In the genomic region with DNA sequence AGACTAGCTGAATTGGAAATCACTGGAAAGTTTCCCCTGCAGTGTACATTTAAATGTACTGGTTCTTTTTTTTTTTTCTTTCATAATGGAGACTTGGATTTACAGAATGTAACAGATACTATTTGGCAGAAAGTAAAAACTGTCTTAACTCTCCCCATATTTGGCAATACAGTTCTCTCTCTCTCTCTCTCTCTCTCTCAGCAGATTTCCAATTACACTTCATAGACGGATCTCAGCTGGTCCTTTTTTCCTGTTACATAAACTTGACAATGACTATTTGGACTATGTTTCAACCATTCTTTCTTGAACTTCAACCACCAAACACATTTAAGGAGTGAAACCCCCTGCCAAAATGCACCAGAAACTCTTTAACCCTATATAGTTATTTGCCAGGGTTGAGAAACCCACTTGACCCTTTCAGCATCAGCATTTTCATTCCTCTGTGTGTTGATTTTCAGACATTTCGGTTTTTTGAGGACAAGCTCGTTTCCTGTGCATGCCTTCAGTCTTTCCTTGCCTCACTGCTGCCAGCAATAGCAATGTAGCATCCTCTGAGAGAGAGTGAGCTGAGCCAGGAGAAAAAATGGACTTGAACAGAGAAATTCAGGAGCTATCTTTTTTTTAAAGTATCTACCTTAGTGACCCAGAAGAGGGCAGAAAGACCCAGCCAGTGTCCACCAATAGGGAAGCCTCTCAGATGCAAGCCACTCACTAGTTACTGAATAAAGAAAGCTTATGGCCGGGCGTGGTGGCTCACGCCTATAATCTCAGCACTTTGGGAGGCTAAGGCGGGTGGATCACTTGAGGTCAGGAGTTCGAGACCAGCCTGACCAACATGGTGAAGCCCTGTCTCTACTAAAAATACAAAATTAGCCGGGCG, we compare ENCODE assay signal across 16 cellular contexts. TPM values are rescaled to one million over a fixed set of nuclear protein-coding genes. Genes with fewer than 3 reads are reported as not detected.
DNase-seq lines count a peak whose midpoint lies in the region; ATAC-seq and TF ChIP-seq lines count a peak whose summit lies in the region.
"Had no signal": no experiment of that assay in that cellular context is flagged by ENCODE, and none has a peak within 500 bp of the region (broad histone marks: within the 10 kb centered on the region; RNA-seq: fewer than 3 reads in every experiment).

No MANE protein-coding gene starts in this region.

- H3K27ac ChIP-seq in esophagus muscularis mucosa (replicated peaks in 1 of 4) (peak overlapping the region; percentile 30 to 70 (median 66)), left lung (no peak overlapping the region)
- H3K27ac ChIP-seq: parathyroid adenoma had no signal

- TF ChIP-seq EP300 in esophagus muscularis mucosa (IDR thresholded peaks at IDR 0.05) = no peak

- TF ChIP-seq CTCF in AG10803 (conservative IDR thresholded peaks at IDR 0.05; ENCODE audit: low read length) (no peak), NB4 (IDR thresholded peaks at IDR 0.05; ENCODE audit: low read depth, low read length) (no peak), esophagus muscularis mucosa (IDR thresholded peaks at IDR 0.05) (no peak), left lung (IDR thresholded peaks at IDR 0.05) (no peak)

- H3K36me3 ChIP-seq in esophagus muscularis mucosa (no peaks in the 10 kb centered on the region), left lung (no peaks in the 10 kb centered on the region)

- DNase-seq in AG10803 (ENCODE audit: low read depth) (peak; percentile 20), NB4 (ENCODE audit: low read depth) (peak; percentile 21), esophagus muscularis mucosa (ENCODE audit: extremely low spot score) (peak; percentile 89), left lung (no peak)
- DNase-seq in activated CD4-positive, alpha-beta T cell treated with anti-CD3 and anti-CD28 coated beads for 48 hours = no peak
- DNase-seq: activated CD4-positive, alpha-beta memory T cell treated with anti-CD3 and anti-CD28 coated beads, Interleukin-2, amount 10 ng/mL, durations not matched to agents 7 days and 5 days; amniotic stem cell; DMS79 treated with DMSO at 0.1 percent for 48 hours; NCI-H2081; NCI-H526 treated with DMSO at 0.1 percent for 48 hours; SHP77; stimulated activated CD4-positive, alpha-beta T cell treated with anti-CD3 and anti-CD28 coated beads, Interleukin-15, amount 100 ng/mL, for 24 hours had no signal

- H3K27me3 ChIP-seq in esophagus muscularis mucosa (no peaks in the 10 kb centered on the region), left lung (no peaks in the 10 kb centered on the region)

- intact Hi-C loops in esophagus muscularis mucosa (cut with DNase I) (no loop called here), left lung (cut with DNase I) (no loop called here)

- H3K9me3 ChIP-seq in esophagus muscularis mucosa (no peaks in the 10 kb centered on the region), left lung (no peaks in the 10 kb centered on the region)

- H3K4me3 ChIP-seq in AG10803 (ENCODE audit: low read length) = no peak overlapping the region
- H3K4me3 ChIP-seq in NB4 (ENCODE audit: low read depth, low read length) = no peak overlapping the region
- H3K4me3 ChIP-seq in esophagus muscularis mucosa = no peak overlapping the region
- no peak overlapping the region for H3K4me3 ChIP-seq in left lung

- ATAC-seq in left lung (peak; percentile 40), GM18511 (IDR thresholded peaks at IDR 0.05; ENCODE audit: unreplicated experiment) (no peak), GM18861 (IDR thresholded peaks at IDR 0.05; ENCODE audit: unreplicated experiment) (no peak), GM21786 (IDR thresholded peaks at IDR 0.05; ENCODE audit: unreplicated experiment) (no peak)

- peaks cover 0 to 36% (median 15%) of the 10 kb centered on the region in 4 donors for H3K4me1 ChIP-seq in esophagus muscularis mucosa
- peaks cover 0 to 8% of the 10 kb centered on the region in 2 donors for H3K4me1 ChIP-seq in left lung
- H3K4me1 ChIP-seq: parathyroid adenoma had no signal

- 76% methylated on average over 10 of the region's 10 CpGs for WGBS in esophagus muscularis mucosa

- TF ChIP-seq POLR2A in NB4 (IDR thresholded peaks at IDR 0.05; ENCODE audit: extremely low read depth, insufficient read length) (no peak), esophagus muscularis mucosa (IDR thresholded peaks at IDR 0.05; ENCODE audit: low read depth) (no peak)

RNA-seq across cellular contexts. Expression of gene GNA14, which starts 26.0 kb away (rescaled TPM):
- total RNA-seq in esophagus muscularis mucosa = 1 to 10 TPM; 4.7 to 9.4 (median 7.4) TPM
- 1 to 10 TPM; 4.3 to 9.1 TPM for total RNA-seq in left lung
- total RNA-seq: activated CD4-positive, alpha-beta memory T cell treated with anti-CD3 and anti-CD28 coated beads, Interleukin-2, amount 10 ng/mL, durations not matched to agents 7 days and 5 days had no signal

Comparison
In these comparisons a context has a peak if more than half of its experiments do, and no peak if none do; other contexts are left out.
1. DNase-seq: peak in AG10803 (single experiment), NB4 (single experiment) and esophagus muscularis mucosa (single experiment); none in left lung (0 of 2) and activated CD4-positive, alpha-beta T cell treated with anti-CD3 and anti-CD28 coated beads for 48 hours (single experiment).
2. H3K27ac ChIP-seq: peak in esophagus muscularis mucosa (4 of 4); none in left lung (0 of 2).